Comparison of ENCODE assay signal across 1 cellular context in the genomic region with DNA sequence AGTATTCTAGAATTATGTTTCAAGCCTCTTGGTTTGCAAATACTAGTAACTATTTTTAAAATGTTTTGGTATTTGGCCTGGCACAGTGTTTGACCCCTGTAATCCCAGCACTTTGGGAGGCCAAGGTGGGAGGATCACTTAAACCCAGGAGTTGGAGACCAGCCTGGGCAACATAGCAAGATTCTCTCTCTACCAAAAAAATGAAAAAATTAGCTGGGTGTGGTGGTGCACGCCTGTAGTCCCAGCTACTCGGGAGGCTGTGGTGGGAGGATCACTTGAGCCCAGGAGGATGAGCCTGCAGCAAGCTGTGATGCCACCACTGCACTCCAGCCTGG.
A peak's percentile ranks its signal among the peaks of the same experiment; 100 is the strongest.
TF ChIP-seq lines count a peak whose summit lies in the region.

No MANE protein-coding gene starts in this region.

TF ChIP-seq in K562, 482 proteins besides CTCF, POLR2A, EP300 and RAD21:
- TF ChIP-seq RBM25 (IDR thresholded peaks at IDR 0.05; ENCODE audit: low read depth, low read length, severe bottlenecking) (peak; percentile 40), ZNF121 (CRISPR knock-in tag; conservative IDR thresholded peaks at IDR 0.05) (peak; percentile 91)
